ENCODE assay signal across 30 cellular contexts in the genomic region with DNA sequence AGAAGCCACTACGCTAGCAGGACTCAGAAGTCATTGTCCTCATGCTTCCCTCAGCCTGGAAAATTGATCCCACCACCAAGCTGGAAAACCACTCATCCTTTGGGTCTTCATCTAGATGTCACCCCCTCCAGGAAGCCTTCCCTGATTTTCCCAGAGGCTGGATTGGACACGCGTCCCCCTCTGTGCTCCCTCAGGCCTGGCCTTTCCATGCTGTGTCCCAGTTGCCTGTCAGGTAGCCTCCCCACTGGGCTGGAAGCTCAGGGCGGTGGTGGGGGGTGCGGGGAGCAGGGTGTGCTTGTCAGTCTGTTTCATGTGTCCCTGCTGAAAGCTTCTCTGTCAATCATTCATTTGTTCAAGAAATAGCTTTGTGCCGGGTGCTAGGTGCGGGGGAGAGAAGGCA. TPM values are rescaled to one million over a fixed set of nuclear protein-coding genes. Genes with fewer than 3 reads are reported as not detected.
A peak's percentile ranks its signal among the peaks of the same experiment; 100 is the strongest.
DNase-seq lines count a peak whose midpoint lies in the region; ATAC-seq and TF ChIP-seq lines count a peak whose summit lies in the region.
"Had no signal": no experiment of that assay in that cellular context is flagged by ENCODE, and none has a peak within 500 bp of the region (broad histone marks: within the 10 kb centered on the region; RNA-seq: fewer than 3 reads in every experiment).

No MANE protein-coding gene starts in this region.

- no peaks in the 10 kb centered on the region for H3K27me3 Mint-ChIP-seq in activated CD4-positive, alpha-beta T cell treated with anti-CD3 and anti-CD28 coated beads, Interleukin-2, amount 10 ng/mL, durations not matched to agents 7 days and 5 days
- H3K27me3 Mint-ChIP-seq in CD4-positive, CD25-positive, alpha-beta regulatory T cell = no peaks in the 10 kb centered on the region
- H3K27me3 Mint-ChIP-seq in activated CD8-positive, alpha-beta memory T cell treated with anti-CD3 and anti-CD28 coated beads, Interleukin-2, amount 10 ng/mL, durations not matched to agents 7 days and 5 days = no peaks in the 10 kb centered on the region

- H3K4me3 ChIP-seq in CD4-positive, CD25-positive, alpha-beta regulatory T cell (ENCODE audit: low read depth, low read length) = no peak overlapping the region
- no peak overlapping the region for H3K4me3 ChIP-seq in coronary artery
- H3K4me3 ChIP-seq: ascending aorta, HAP-1, SJSA1, testis had no signal

- no peaks in the 10 kb centered on the region for H3K36me3 ChIP-seq in CD4-positive, CD25-positive, alpha-beta regulatory T cell (ENCODE audit: control insufficient read depth, insufficient read depth, low read length)
- H3K36me3 ChIP-seq: ascending aorta, BE2C, HAP-1, SJSA1 had no signal

- peak overlapping the region; percentile 79 for H3K27ac ChIP-seq in CD4-positive, CD25-positive, alpha-beta regulatory T cell (ENCODE audit: insufficient read depth, low read length, poor library complexity, severe bottlenecking)
- no peak overlapping the region for H3K27ac ChIP-seq in coronary artery
- H3K27ac ChIP-seq: ascending aorta, SJSA1, testis had no signal

- H3K9me3 ChIP-seq in CD4-positive, CD25-positive, alpha-beta regulatory T cell (ENCODE audit: control insufficient read depth in 2 of 2, low read length in 2 of 2) = no peaks in the 10 kb centered on the region
- H3K9me3 ChIP-seq: ascending aorta, BE2C, HAP-1, SJSA1, testis had no signal

- CTCF ChIA-PET in activated CD4-positive, alpha-beta T cell treated with anti-CD3 and anti-CD28 coated beads, Interleukin-2, amount 10 ng/mL, durations not matched to agents 7 days and 5 days (lab: Charles Lee) = interaction anchor here (1.1 to 2.6 kb wide), 5 partner anchors 9 to 67 kb away, joined by 3 to 9 read pairs (median 5); no protein-coding TSS in a partner anchor
- CTCF ChIA-PET in activated CD8-positive, alpha-beta memory T cell treated with anti-CD3 and anti-CD28 coated beads, Interleukin-2, amount 10 ng/mL, durations not matched to agents 7 days and 5 days (lab: Charles Lee) = interaction anchor here (2.0 kb wide), 1 partner anchor 21 kb away, joined by 8 read pairs; no protein-coding TSS in a partner anchor

- no peak for ATAC-seq in CD4-positive, CD25-positive, alpha-beta regulatory T cell (ENCODE audit: low read depth in 2 of 2)
- ATAC-seq in activated CD8-positive, alpha-beta memory T cell treated with anti-CD3 and anti-CD28 coated beads, Interleukin-2, amount 10 ng/mL, durations not matched to agents 7 days and 5 days = no peak
- ATAC-seq: left ventricle myocardium superior, natural killer cell had no signal

- H3K27me3 ChIP-seq in CD4-positive, CD25-positive, alpha-beta regulatory T cell (ENCODE audit: control insufficient read depth, insufficient read depth, low read length) = no peaks in the 10 kb centered on the region
- H3K27me3 ChIP-seq: ascending aorta, BE2C, SJSA1, testis had no signal

- H3K36me3 Mint-ChIP-seq in activated CD4-positive, alpha-beta T cell treated with anti-CD3 and anti-CD28 coated beads, Interleukin-2, amount 10 ng/mL, durations not matched to agents 7 days and 5 days (ENCODE audit: low read depth) = peaks cover 4% of the 10 kb centered on the region
- H3K36me3 Mint-ChIP-seq in CD4-positive, CD25-positive, alpha-beta regulatory T cell = no peaks in the 10 kb centered on the region
- H3K36me3 Mint-ChIP-seq in activated CD8-positive, alpha-beta memory T cell treated with anti-CD3 and anti-CD28 coated beads, Interleukin-2, amount 10 ng/mL, durations not matched to agents 7 days and 5 days = no peaks in the 10 kb centered on the region
- H3K36me3 Mint-ChIP-seq: natural killer cell had no signal

- peaks cover 64% of the 10 kb centered on the region for H3K4me1 Mint-ChIP-seq in activated CD4-positive, alpha-beta T cell treated with anti-CD3 and anti-CD28 coated beads, Interleukin-2, amount 10 ng/mL, durations not matched to agents 7 days and 5 days
- H3K4me1 Mint-ChIP-seq in CD4-positive, CD25-positive, alpha-beta regulatory T cell = peaks cover 0 to 66% (median 38%) of the 10 kb centered on the region in 4 donors
- peaks cover 43% of the 10 kb centered on the region for H3K4me1 Mint-ChIP-seq in activated CD8-positive, alpha-beta memory T cell treated with anti-CD3 and anti-CD28 coated beads, Interleukin-2, amount 10 ng/mL, durations not matched to agents 7 days and 5 days

- H3K27ac Mint-ChIP-seq in activated CD4-positive, alpha-beta T cell treated with anti-CD3 and anti-CD28 coated beads, Interleukin-2, amount 10 ng/mL, durations not matched to agents 7 days and 5 days = peak overlapping the region; percentile 89
- peak overlapping the region; percentile 77 to 99 (median 94) for H3K27ac Mint-ChIP-seq in CD4-positive, CD25-positive, alpha-beta regulatory T cell
- no peak overlapping the region for H3K27ac Mint-ChIP-seq in activated CD8-positive, alpha-beta memory T cell treated with anti-CD3 and anti-CD28 coated beads, Interleukin-2, amount 10 ng/mL, durations not matched to agents 7 days and 5 days

- H3K9me3 Mint-ChIP-seq in activated CD4-positive, alpha-beta T cell treated with anti-CD3 and anti-CD28 coated beads, Interleukin-2, amount 10 ng/mL, durations not matched to agents 7 days and 5 days = no peaks in the 10 kb centered on the region
- H3K9me3 Mint-ChIP-seq in CD4-positive, CD25-positive, alpha-beta regulatory T cell = peaks cover 0 to 3% (median 0%) of the 10 kb centered on the region in 7 donors
- H3K9me3 Mint-ChIP-seq in activated CD8-positive, alpha-beta memory T cell treated with anti-CD3 and anti-CD28 coated beads, Interleukin-2, amount 10 ng/mL, durations not matched to agents 7 days and 5 days (ENCODE audit: low read depth) = no peaks in the 10 kb centered on the region
- H3K9me3 Mint-ChIP-seq: natural killer cell had no signal

- no peak for TF ChIP-seq CTCF in coronary artery (IDR thresholded peaks at IDR 0.05)

- H3K4me3 Mint-ChIP-seq in activated CD4-positive, alpha-beta T cell treated with anti-CD3 and anti-CD28 coated beads, Interleukin-2, amount 10 ng/mL, durations not matched to agents 7 days and 5 days = peak overlapping the region; percentile 73
- H3K4me3 Mint-ChIP-seq in CD4-positive, CD25-positive, alpha-beta regulatory T cell = peak overlapping the region in 2 of 4 donors; percentile 81 to 87
- H3K4me3 Mint-ChIP-seq in activated CD8-positive, alpha-beta memory T cell treated with anti-CD3 and anti-CD28 coated beads, Interleukin-2, amount 10 ng/mL, durations not matched to agents 7 days and 5 days = peak overlapping the region; percentile 18
- H3K4me3 Mint-ChIP-seq: natural killer cell had no signal

- H3K4me1 ChIP-seq in CD4-positive, CD25-positive, alpha-beta regulatory T cell (ENCODE audit: control insufficient read depth, insufficient read depth, low read length, poor library complexity, severe bottlenecking) = peaks cover 38% of the 10 kb centered on the region
- H3K4me1 ChIP-seq: ascending aorta, BE2C, HAP-1, SJSA1, testis had no signal

- DNase-seq in activated CD4-positive, alpha-beta T cell treated with anti-CD3 and anti-CD28 coated beads, Interleukin-2, amount 10 ng/mL, durations not matched to agents 7 days and 5 days = no peak
- DNase-seq in activated CD4-positive, alpha-beta T cell treated with anti-CD3 and anti-CD28 coated beads for 48 hours = no peak
- no peak for DNase-seq in CD4-positive, CD25-positive, alpha-beta regulatory T cell
- DNase-seq in activated CD8-positive, alpha-beta memory T cell treated with anti-CD3 and anti-CD28 coated beads, Interleukin-2, amount 10 ng/mL, durations not matched to agents 7 days and 5 days = no peak
- DNase-seq in coronary artery (ENCODE audit: low spot score) (peak; percentile 54), medulla oblongata (ENCODE audit: extremely low spot score) (no peak), NCI-H2081 treated with DMSO at 0.1 percent for 48 hours (lab: John Stamatoyannopoulos, UW) (no peak), amniotic stem cell (lab: John Stamatoyannopoulos, UW) (no peak)
- DNase-seq: activated CD4-positive, alpha-beta T cell treated with anti-CD3 and anti-CD28 coated beads, Interleukin-2, amount 50 U/mL, for 4 hours; BE2C; caudate nucleus; COR-L47; dermis blood vessel endothelial cell; DND-41; Kasumi-1; left ventricle myocardium superior; natural killer cell; NCI-H1694; NCI-H526; small intestine; stimulated activated CD4-positive, alpha-beta T cell treated with anti-CD3 and anti-CD28 coated beads, Interleukin-1b, Interleukin-23, amount 100 ng/mL, for 48 hours; testis had no signal

- POLR2A ChIA-PET in activated CD4-positive, alpha-beta T cell treated with anti-CD3 and anti-CD28 coated beads, Interleukin-2, amount 10 ng/mL, durations not matched to agents 7 days and 5 days (lab: Charles Lee) = no interaction called here

RNA-seq across cellular contexts. Expression of gene CD5, which starts 12.2 kb away (rescaled TPM):
- total RNA-seq in activated CD4-positive, alpha-beta T cell treated with anti-CD3 and anti-CD28 coated beads, Interleukin-2, amount 10 ng/mL, durations not matched to agents 7 days and 5 days = 100 to 1,000 TPM; 379 to 405 TPM
- 390 TPM for total RNA-seq in CD4-positive, CD25-positive, alpha-beta regulatory T cell
- polyA plus RNA-seq in CD4-positive, CD25-positive, alpha-beta regulatory T cell = 100 to 1,000 TPM; 150 to 253 (median 213) TPM
- total RNA-seq in activated CD8-positive, alpha-beta memory T cell treated with anti-CD3 and anti-CD28 coated beads, Interleukin-2, amount 10 ng/mL, durations not matched to agents 7 days and 5 days = 100 to 1,000 TPM; 134 to 152 TPM
- total RNA-seq: A673, dermis blood vessel endothelial cell, fibroblast of lung, glomerular endothelial cell, osteocyte, renal cortical epithelial cell, SJSA1 had no signal
- polyA plus RNA-seq: fibroblast of lung had no signal
